Comparison of ENCODE assay signal across 8 cellular contexts in genomic region chr17:7885357-7886226, GRCh38. TPM values are rescaled to one million over a fixed set of nuclear protein-coding genes. Genes with fewer than 3 reads are reported as not detected.
DNase-seq lines count a peak whose midpoint lies in the region; ATAC-seq and TF ChIP-seq lines count a peak whose summit lies in the region.

No MANE protein-coding gene starts in this region.

- DNase-seq in AG04449 (ENCODE audit: low read depth, low spot score): no peak
- DNase-seq in NCI-H2171 (lab: John Stamatoyannopoulos, UW): peak; percentile 45
- DNase-seq in activated CD4-positive, alpha-beta memory T cell treated with anti-CD3 and anti-CD28 coated beads for 36 hours: peak; percentile 61
- DNase-seq in epidermal melanocyte (ENCODE audit: insufficient read length, low spot score): peak; percentile 56
- peak; percentile 14 for DNase-seq in superior temporal gyrus (ENCODE audit: extremely low spot score)

- H3K9me3 ChIP-seq in mucosa of rectum (ENCODE audit: control insufficient read depth in 2 of 2, low read length in 2 of 2): no peaks in the 10 kb centered on the region

- H3K27ac Mint-ChIP-seq in activated CD4-positive, alpha-beta memory T cell treated with anti-CD3 and anti-CD28 coated beads for 36 hours: no peak overlapping the region

- POLR2A ChIA-PET in AG04449 (lab: Yijun Ruan, JAX): interaction anchor here (1.4 to 1.5 kb wide), 2 partner anchors 29 to 30 kb away, joined by 5 to 7 read pairs; partner anchors contain the start of genes NAA38 and RNF227
- POLR2A ChIA-PET in activated CD4-positive, alpha-beta memory T cell treated with anti-CD3 and anti-CD28 coated beads for 36 hours (lab: Charles Lee): interaction anchor here (0.6 to 2.2 kb wide), 6 partner anchors 15 to 302 kb away, joined by 3 to 19 read pairs (median 4); partner anchors contain the start of genes CYB5D1, MPDU1, NAA38 and RNF227

- peaks cover 48 to 62% of the 10 kb centered on the region in 2 donors for H3K4me1 ChIP-seq in mucosa of rectum (ENCODE audit: control insufficient read depth in 2 of 2, insufficient read depth in 2 of 2, low read length in 2 of 2)

- H3K4me1 Mint-ChIP-seq in activated CD4-positive, alpha-beta memory T cell treated with anti-CD3 and anti-CD28 coated beads for 36 hours (ENCODE audit: low read depth): no peaks in the 10 kb centered on the region

- intact Hi-C loops in activated CD4-positive, alpha-beta memory T cell treated with anti-CD3 and anti-CD28 coated beads for 36 hours (cut with micrococcal nuclease): loop anchor here (2.0 kb wide), 2 partner anchors 313 to 497 kb away; partner anchors contain the start of gene RPL26

- ATAC-seq in GM21390 (IDR thresholded peaks at IDR 0.05; ENCODE audit: unreplicated experiment): no peak

- H3K4me3 ChIP-seq in AG04449 (ENCODE audit: low read depth, low read length) (peak overlapping the region; percentile 85), mucosa of rectum (ENCODE audit: low read length in 2 of 2) (peak overlapping the region; percentile 84 to 88)

- peaks cover 0 to 13% of the 10 kb centered on the region in 2 donors for H3K36me3 ChIP-seq in mucosa of rectum (ENCODE audit: control insufficient read depth in 2 of 2, insufficient read depth in 2 of 2, low read length in 2 of 2)

- peak overlapping the region; percentile 57 for H3K4me3 Mint-ChIP-seq in activated CD4-positive, alpha-beta memory T cell treated with anti-CD3 and anti-CD28 coated beads for 36 hours

- peaks cover 18% of the 10 kb centered on the region for H3K36me3 Mint-ChIP-seq in activated CD4-positive, alpha-beta memory T cell treated with anti-CD3 and anti-CD28 coated beads for 36 hours

- no peaks in the 10 kb centered on the region for H3K27me3 Mint-ChIP-seq in activated CD4-positive, alpha-beta memory T cell treated with anti-CD3 and anti-CD28 coated beads for 36 hours

- CTCF ChIA-PET in AG04449 (lab: Yijun Ruan, JAX): interaction anchor here (1.0 to 1.4 kb wide), 5 partner anchors 12 to 98 kb away, joined by 3 to 5 read pairs (median 3); no protein-coding TSS in a partner anchor
- CTCF ChIA-PET in activated CD4-positive, alpha-beta memory T cell treated with anti-CD3 and anti-CD28 coated beads for 36 hours (lab: Charles Lee): interaction anchor here (1.0 to 2.2 kb wide), 5 partner anchors 13 to 105 kb away, joined by 3 to 10 read pairs (median 5); partner anchors contain the start of genes CYB5D1 and NAA38

- peak; percentile 66 for TF ChIP-seq POLR2A in GM19099 (IDR thresholded peaks at IDR 0.05; ENCODE audit: extremely low read depth, insufficient read length, low read depth)

- H3K27ac ChIP-seq in mucosa of rectum (ENCODE audit: low read depth in 2 of 2, low read length in 2 of 2): peak overlapping the region; percentile 91 to 96

- H3K9me3 Mint-ChIP-seq in activated CD4-positive, alpha-beta memory T cell treated with anti-CD3 and anti-CD28 coated beads for 36 hours: no peaks in the 10 kb centered on the region

- H3K27me3 ChIP-seq in mucosa of rectum (ENCODE audit: control insufficient read depth in 2 of 2, insufficient read depth in 2 of 2, low read length in 2 of 2): no peaks in the 10 kb centered on the region

- no peak for TF ChIP-seq CTCF in AG04449 (IDR thresholded peaks at IDR 0.05; ENCODE audit: insufficient read depth, low read length, missing control alignments)

- peak overlapping the region; percentile 79 to 95 for H3K9ac ChIP-seq in mucosa of rectum (ENCODE audit: low read depth in 1 of 2, low read length in 2 of 2)

RNA-seq across cellular contexts. Expression of gene CHD3, which starts 3.0 kb away (rescaled TPM):
- 100 to 1,000 TPM; 120 to 133 TPM for total RNA-seq in activated CD4-positive, alpha-beta memory T cell treated with anti-CD3 and anti-CD28 coated beads for 36 hours

RNA-seq across cellular contexts. Expression of gene CYB5D1, which starts 27.8 kb away (rescaled TPM):
- total RNA-seq in activated CD4-positive, alpha-beta memory T cell treated with anti-CD3 and anti-CD28 coated beads for 36 hours: 1 to 10 TPM; 6.0 to 6.9 TPM

RNA-seq across cellular contexts. Expression of gene NAA38, which starts 28.2 kb away (rescaled TPM):
- total RNA-seq in activated CD4-positive, alpha-beta memory T cell treated with anti-CD3 and anti-CD28 coated beads for 36 hours: 10 to 100 TPM; 68.2 to 74.7 TPM

RNA-seq across cellular contexts. Expression of gene RNF227, which starts 30.5 kb away (rescaled TPM):
- 1 to 10 TPM; 2.7 to 3.3 TPM for total RNA-seq in activated CD4-positive, alpha-beta memory T cell treated with anti-CD3 and anti-CD28 coated beads for 36 hours

RNA-seq across cellular contexts. Expression of gene TMEM88, which starts 30.7 kb away (rescaled TPM):
- total RNA-seq in activated CD4-positive, alpha-beta memory T cell treated with anti-CD3 and anti-CD28 coated beads for 36 hours: 1 to 10 TPM; 2.2 to 2.4 TPM
